ENCODE assay signal across 13 cellular contexts in the genomic region with DNA sequence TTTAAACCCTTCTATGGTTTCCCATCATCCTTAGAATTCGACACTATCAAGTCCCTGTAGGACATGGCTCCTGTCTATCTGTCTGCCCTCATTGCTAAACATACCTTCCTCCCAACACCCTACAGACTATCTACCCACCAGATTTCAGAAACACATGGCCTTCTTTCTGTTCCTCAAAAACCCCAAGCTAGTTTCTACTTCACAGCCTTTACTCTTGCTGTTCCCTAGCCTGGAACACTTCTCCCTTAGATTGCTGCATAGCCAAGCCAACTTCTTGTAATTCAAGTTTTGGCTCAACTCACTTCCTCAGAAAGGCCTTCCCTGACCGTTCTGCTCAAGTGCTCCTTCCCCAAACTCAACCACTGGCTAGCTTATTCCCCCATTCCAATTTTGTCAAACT.
DNase-seq lines count a peak whose midpoint lies in the region; ATAC-seq and TF ChIP-seq lines count a peak whose summit lies in the region.
"Had no signal": no experiment of that assay in that cellular context is flagged by ENCODE, and none has a peak within 500 bp of the region (broad histone marks: within the 10 kb centered on the region; RNA-seq: fewer than 3 reads in every experiment).

No MANE protein-coding gene starts in this region.

- no peak for TF ChIP-seq CTCF in GM12864 (IDR thresholded peaks at IDR 0.05; ENCODE audit: low read depth, low read length, missing control alignments)
- no peak for TF ChIP-seq CTCF in GM20000 (IDR thresholded peaks at IDR 0.05; ENCODE audit: extremely low read depth, missing control alignments)
- TF ChIP-seq CTCF in RWPE1 (conservative IDR thresholded peaks at IDR 0.05; ENCODE audit: low read depth), result no peak

- DNase-seq in GM12864 (ENCODE audit: low read depth) (peak; percentile 55), GM20000 (ENCODE audit: low spot score) (peak; percentile 38), germinal center (ENCODE audit: low spot score) (peak; percentile 17), RWPE1 (ENCODE audit: low spot score) (no peak), NCI-H446 treated with DMSO at 0.1 percent for 48 hours (lab: John Stamatoyannopoulos, UW) (no peak)
- DNase-seq: activated CD4-positive, alpha-beta T cell treated with anti-CD3 and anti-CD28 coated beads for 1 hour; NCI-H524; SJCRH30; upper lobe of left lung had no signal

- no peak overlapping the region for H3K4me3 ChIP-seq in GM12864 (ENCODE audit: low read depth, low read length)
- H3K4me3 ChIP-seq: body of pancreas, SJCRH30, upper lobe of left lung had no signal

- H3K27ac ChIP-seq in RWPE1, result no peak overlapping the region
- H3K27ac ChIP-seq: body of pancreas, SJCRH30, upper lobe of left lung had no signal

- POLR2A ChIA-PET in RWPE1 (lab: Yijun Ruan, JAX; ENCODE audit: low non-redundant PET), result no interaction called here

- CTCF ChIA-PET in RWPE1 (lab: Yijun Ruan, JAX), result no interaction called here

- ATAC-seq in HG03432 (IDR thresholded peaks at IDR 0.05; ENCODE audit: unreplicated experiment) (peak; percentile 60), GM18873 (IDR thresholded peaks at IDR 0.05; ENCODE audit: low FRiP score, unreplicated experiment) (no peak), GM18867 (IDR thresholded peaks at IDR 0.05; ENCODE audit: unreplicated experiment) (no peak)
- ATAC-seq: body of pancreas had no signal

Comparison
In these comparisons a context has a peak if more than half of its experiments do, and no peak if none do; other contexts are left out.
1. DNase-seq: peak in GM12864 (single experiment), GM20000 (single experiment) and germinal center (single experiment); none in RWPE1 (single experiment) and NCI-H446 treated with DMSO at 0.1 percent for 48 hours (single experiment).